Comparison of ENCODE assay signal across 7 cellular contexts in the genomic region with DNA sequence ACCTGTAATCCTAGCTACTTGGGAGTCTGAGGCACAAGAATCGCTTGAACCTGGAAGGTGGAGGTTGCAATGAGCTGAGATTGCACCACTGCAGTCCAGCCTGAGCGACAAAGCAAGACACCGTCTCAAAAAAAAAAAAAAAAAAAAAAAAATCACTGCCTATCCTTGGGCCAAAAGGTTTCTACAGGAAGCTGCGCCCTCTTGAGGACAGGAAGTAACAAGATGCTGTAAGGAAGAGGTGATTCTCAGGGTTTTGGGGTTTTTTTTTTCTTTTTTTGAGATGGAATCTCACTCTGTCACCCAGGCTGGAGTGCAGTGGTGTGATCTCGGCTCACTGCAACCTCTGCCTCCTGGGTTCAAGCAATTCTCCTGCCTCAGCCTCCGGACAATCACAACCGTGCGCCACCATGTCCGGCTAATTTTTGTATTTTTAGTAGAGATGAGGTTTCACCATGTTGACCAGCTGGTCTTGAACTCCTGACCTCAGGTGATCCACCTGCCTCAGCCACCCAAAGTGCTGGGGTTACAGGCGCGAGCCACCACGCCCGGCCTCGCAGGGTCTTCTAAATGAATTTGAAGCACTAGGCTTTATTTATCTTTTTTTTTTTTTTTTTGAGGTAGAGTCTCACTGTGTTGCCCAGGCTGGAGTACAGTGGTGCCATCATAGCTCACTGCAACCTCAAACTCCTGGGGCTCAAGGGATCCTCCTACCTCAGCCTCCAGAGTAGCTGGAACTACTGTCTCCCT. TPM values are rescaled to one million over a fixed set of nuclear protein-coding genes. Genes with fewer than 3 reads are reported as not detected.
DNase-seq lines count a peak whose midpoint lies in the region; ATAC-seq, FAIRE-seq and TF ChIP-seq lines count a peak whose summit lies in the region.
"Not testable (repeated sequence)": the region's sequence is repeated elsewhere in the genome, so short reads cannot be mapped to it uniquely, and the experiment has no call there.

No MANE protein-coding gene starts in this region.

- H3K27me3 ChIP-seq in bronchial epithelial cell (ENCODE audit: control insufficient read depth, insufficient read depth, low read length); heart left ventricle; neural progenitor cell: not testable (repeated sequence)

- H3K9me3 Mint-ChIP-seq in activated CD4-positive, alpha-beta memory T cell treated with anti-CD3 and anti-CD28 coated beads, Interleukin-2, amount 10 ng/mL, durations not matched to agents 7 days and 5 days; neural progenitor cell: not testable (repeated sequence)

- H4K20me1 ChIP-seq in neural progenitor cell (ENCODE audit: low read depth) = peaks cover 26% of the 10 kb centered on the region

- intact Hi-C loops in heart left ventricle (cut with DNase I) = loop anchor here in 3 of 10 donors (5.0 to 10.0 kb wide), 2 partner anchors 136 to 213 kb away; partner anchors contain the start of gene TNFRSF1A (in 1 of the 3)

- peak overlapping the region in 3 of 12 donors; percentile 13 to 27 (median 18) for H3K27ac ChIP-seq in heart left ventricle
- H3K27ac ChIP-seq in neural progenitor cell = not testable (repeated sequence)

- CTCF ChIA-PET in activated CD4-positive, alpha-beta memory T cell treated with anti-CD3 and anti-CD28 coated beads, Interleukin-2, amount 10 ng/mL, durations not matched to agents 7 days and 5 days (lab: Charles Lee) = interaction anchor here (0.6 to 12.7 kb wide), 18 partner anchors 9 to 307 kb away, joined by 3 to 115 read pairs (median 4); partner anchors contain the start of genes COPS7A, NOP2 and ZNF384

- DNase-seq in Daoy (ENCODE audit: low read depth) (peak; percentile 84), OCI-M1 (lab: John Stamatoyannopoulos, UW) (peak; percentile 64), bronchial epithelial cell (ENCODE audit: low read depth) (peak; percentile 57), heart left ventricle (peak in 1 of 5 donors; percentile 33), neural progenitor cell (ENCODE audit: low spot score) (peak; percentile 82)
- DNase-seq in activated CD4-positive, alpha-beta memory T cell treated with anti-CD3 and anti-CD28 coated beads, Interleukin-2, amount 10 ng/mL, durations not matched to agents 7 days and 5 days = peak; percentile 63

- TF ChIP-seq POLR2A in heart left ventricle (IDR thresholded peaks at IDR 0.05) = not testable (repeated sequence)

- not testable (repeated sequence) for H2AFZ ChIP-seq in neural progenitor cell (replicated peaks)

- peak; percentile 55 for TF ChIP-seq RAD21 in Ishikawa (IDR thresholded peaks at IDR 0.05; ENCODE audit: low read depth)

- H3K36me3 ChIP-seq in bronchial epithelial cell (ENCODE audit: control insufficient read depth, insufficient read depth, low read length) (peaks cover 40% of the 10 kb centered on the region), heart left ventricle (peaks cover 3 to 62% (median 53%) of the 10 kb centered on the region in 9 donors)
- H3K36me3 ChIP-seq in neural progenitor cell = not testable (repeated sequence)

- H3K4me1 ChIP-seq in heart left ventricle (peaks cover 0 to 37% (median 26%) of the 10 kb centered on the region in 12 donors), neural progenitor cell (peaks cover 10% of the 10 kb centered on the region)

- not testable (repeated sequence) for ATAC-seq in heart left ventricle

- TF ChIP-seq CTCF in bronchial epithelial cell (IDR thresholded peaks at IDR 0.05; ENCODE audit: insufficient read depth, low read length, severe bottlenecking) = peak; percentile 39
- peak; percentile 26 to 57 (median 46) for TF ChIP-seq CTCF in heart left ventricle (IDR thresholded peaks at IDR 0.05)
- peak; percentile 63 for TF ChIP-seq CTCF in neural progenitor cell (IDR thresholded peaks at IDR 0.05)

- not testable (repeated sequence) for H3K4me3 Mint-ChIP-seq in activated CD4-positive, alpha-beta memory T cell treated with anti-CD3 and anti-CD28 coated beads, Interleukin-2, amount 10 ng/mL, durations not matched to agents 7 days and 5 days; neural progenitor cell

- H3K9me3 ChIP-seq in heart left ventricle; neural progenitor cell (ENCODE audit: low read depth): not testable (repeated sequence)

- 68 to 74% (median 72%) methylated on average over 14 of the region's 14 CpGs for WGBS in heart left ventricle, 4 donors

- FAIRE-seq in bronchial epithelial cell (lab: Jason Lieb, UNC) = not testable (repeated sequence)

- peak overlapping the region; percentile 76 for H3K27ac Mint-ChIP-seq in activated CD4-positive, alpha-beta memory T cell treated with anti-CD3 and anti-CD28 coated beads, Interleukin-2, amount 10 ng/mL, durations not matched to agents 7 days and 5 days
- not testable (repeated sequence) for H3K27ac Mint-ChIP-seq in neural progenitor cell

- peaks cover 30% of the 10 kb centered on the region for H3K79me2 ChIP-seq in neural progenitor cell (ENCODE audit: low read depth)

- TF ChIP-seq EP300 in Ishikawa (IDR thresholded peaks at IDR 0.05; ENCODE audit: borderline replicate concordance) = not testable (repeated sequence)

- H3F3A ChIP-seq in neural progenitor cell (ENCODE audit: low read depth) = peaks cover 42% of the 10 kb centered on the region

- POLR2A ChIA-PET in activated CD4-positive, alpha-beta memory T cell treated with anti-CD3 and anti-CD28 coated beads, Interleukin-2, amount 10 ng/mL, durations not matched to agents 7 days and 5 days (lab: Charles Lee) = interaction anchor here (0.8 to 16.7 kb wide), 7 partner anchors 10 to 123 kb away, joined by 3 to 201 read pairs (median 5); partner anchors contain the start of genes GAPDH, NOP2 and VAMP1

- not testable (repeated sequence) for H3K27me3 Mint-ChIP-seq in activated CD4-positive, alpha-beta memory T cell treated with anti-CD3 and anti-CD28 coated beads, Interleukin-2, amount 10 ng/mL, durations not matched to agents 7 days and 5 days; neural progenitor cell (ENCODE audit: insufficient read depth, low read depth)

- not testable (repeated sequence) for H3K4me2 ChIP-seq in neural progenitor cell

- peaks cover 40% of the 10 kb centered on the region for H3K4me1 Mint-ChIP-seq in activated CD4-positive, alpha-beta memory T cell treated with anti-CD3 and anti-CD28 coated beads, Interleukin-2, amount 10 ng/mL, durations not matched to agents 7 days and 5 days
- peaks cover 25% of the 10 kb centered on the region for H3K4me1 Mint-ChIP-seq in neural progenitor cell

- not testable (repeated sequence) for H3K4me3 ChIP-seq in bronchial epithelial cell (ENCODE audit: low read depth, low read length); heart left ventricle; neural progenitor cell

- H3K9ac ChIP-seq in neural progenitor cell = not testable (repeated sequence)

- peaks cover 59% of the 10 kb centered on the region for H3K36me3 Mint-ChIP-seq in activated CD4-positive, alpha-beta memory T cell treated with anti-CD3 and anti-CD28 coated beads, Interleukin-2, amount 10 ng/mL, durations not matched to agents 7 days and 5 days (ENCODE audit: low read depth)
- peaks cover 29% of the 10 kb centered on the region for H3K36me3 Mint-ChIP-seq in neural progenitor cell

RNA-seq across cellular contexts. Expression of gene IFFO1, which starts 2.3 kb away (rescaled TPM):
- 5.9 and 11.8 TPM in 2 replicates for total RNA-seq in Daoy (2014; rRNA removed; shearing (Covaris generic))
- 10 to 100 TPM; 23.1 to 23.6 TPM for total RNA-seq in activated CD4-positive, alpha-beta memory T cell treated with anti-CD3 and anti-CD28 coated beads, Interleukin-2, amount 10 ng/mL, durations not matched to agents 7 days and 5 days
- total RNA-seq in bronchial epithelial cell (0.51 and 0.53 TPM in 2 replicates), heart left ventricle (10 to 100 TPM; 13.2 to 27.5 (median 15.0) TPM), neural progenitor cell (ENCODE audit: low replicate concordance) (9.9 and 21.1 TPM in 2 replicates)
- polyA plus RNA-seq in heart left ventricle = 10 to 100 TPM; 10.3 to 15.4 TPM

RNA-seq across cellular contexts. Expression of gene NOP2, which starts 9.9 kb away (rescaled TPM):
- 111 and 129 TPM in 2 replicates for total RNA-seq in Daoy (2014; rRNA removed; shearing (Covaris generic))
- 10 to 100 TPM; 46.5 to 50.9 TPM for total RNA-seq in activated CD4-positive, alpha-beta memory T cell treated with anti-CD3 and anti-CD28 coated beads, Interleukin-2, amount 10 ng/mL, durations not matched to agents 7 days and 5 days
- 26.5 and 33.4 TPM in 2 replicates for total RNA-seq in bronchial epithelial cell
- 10 to 100 TPM; 12.9 to 23.8 (median 16.5) TPM for total RNA-seq in heart left ventricle
- polyA plus RNA-seq in heart left ventricle = 10 to 100 TPM; 15.4 to 30.1 TPM
- total RNA-seq in neural progenitor cell (ENCODE audit: low replicate concordance) = 43.8 and 47.8 TPM in 2 replicates

RNA-seq across cellular contexts. Expression of gene GAPDH, which starts 23.9 kb away (rescaled TPM):
- total RNA-seq in Daoy (2014; rRNA removed; shearing (Covaris generic)) = 5,302 and 5,697 TPM in 2 replicates
- total RNA-seq in activated CD4-positive, alpha-beta memory T cell treated with anti-CD3 and anti-CD28 coated beads, Interleukin-2, amount 10 ng/mL, durations not matched to agents 7 days and 5 days = 1,000 to 10,000 TPM; 5,691 to 5,753 TPM
- total RNA-seq in bronchial epithelial cell = 5,048 and 6,753 TPM in 2 replicates
- 1,000 to 10,000 TPM; 3,379 to 7,430 (median 4,887) TPM for total RNA-seq in heart left ventricle
- polyA plus RNA-seq in heart left ventricle = 1,000 to 10,000 TPM; 4,589 to 6,374 TPM
- 3,866 and 6,177 TPM in 2 replicates for total RNA-seq in neural progenitor cell (ENCODE audit: low replicate concordance)

RNA-seq across cellular contexts. Expression of gene CHD4, which starts 49.0 kb away (rescaled TPM):
- 330 and 358 TPM in 2 replicates for total RNA-seq in Daoy (2014; rRNA removed; shearing (Covaris generic))
- total RNA-seq in activated CD4-positive, alpha-beta memory T cell treated with anti-CD3 and anti-CD28 coated beads, Interleukin-2, amount 10 ng/mL, durations not matched to agents 7 days and 5 days = 100 to 1,000 TPM; 223 to 234 TPM
- total RNA-seq in bronchial epithelial cell = 107 and 121 TPM in 2 replicates
- total RNA-seq in heart left ventricle = 100 to 1,000 TPM; 131 to 237 (median 160) TPM
- polyA plus RNA-seq in heart left ventricle = 100 to 1,000 TPM; 144 to 189 TPM
- total RNA-seq in neural progenitor cell (ENCODE audit: low replicate concordance) = 381 and 412 TPM in 2 replicates
